Comparison of ENCODE assay signal across 9 cellular contexts in genomic region chr5:16626696-16627264, GRCh38. TPM values are rescaled to one million over a fixed set of nuclear protein-coding genes. Genes with fewer than 3 reads are reported as not detected.
DNase-seq lines count a peak whose midpoint lies in the region; ATAC-seq and TF ChIP-seq lines count a peak whose summit lies in the region.
"Had no signal": no experiment of that assay in that cellular context is flagged by ENCODE, and none has a peak within 500 bp of the region (broad histone marks: within the 10 kb centered on the region; RNA-seq: fewer than 3 reads in every experiment).

No MANE protein-coding gene starts in this region.

- no peak overlapping the region for H3K4me2 ChIP-seq in DND-41 (ENCODE audit: insufficient read depth, low read length)

- H3K27ac ChIP-seq in DND-41 (ENCODE audit: low read length) = no peak overlapping the region
- no peak overlapping the region for H3K27ac ChIP-seq in testis
- H3K27ac ChIP-seq: SK-N-MC had no signal

- H3K9me3 ChIP-seq in DND-41 (ENCODE audit: insufficient read depth, low read length, severe bottlenecking) = no peaks in the 10 kb centered on the region
- H3K9me3 ChIP-seq in testis = no peaks in the 10 kb centered on the region

- H3K9ac ChIP-seq in DND-41 (ENCODE audit: low read depth, low read length) = no peak overlapping the region

- H3K4me1 Mint-ChIP-seq in HFFc6 (ENCODE audit: low read depth) = no peaks in the 10 kb centered on the region

- H3K9me3 Mint-ChIP-seq in HFFc6 = no peaks in the 10 kb centered on the region

- WGBS in testis, 2 donors = 78 to 83% methylated on average over 5 of the region's 5 CpGs

- no peak overlapping the region for H3K27ac Mint-ChIP-seq in HFFc6

- no peak for TF ChIP-seq CTCF in DND-41 (IDR thresholded peaks at IDR 0.05; ENCODE audit: borderline replicate concordance, extremely low read depth, low read length, poor library complexity, severe bottlenecking)
- TF ChIP-seq CTCF in astrocyte of the spinal cord (IDR thresholded peaks at IDR 0.05; ENCODE audit: low read depth, low read length) = no peak
- TF ChIP-seq CTCF in HFFc6 (IDR thresholded peaks at IDR 0.05) = no peak
- no peak for TF ChIP-seq CTCF in testis (IDR thresholded peaks at IDR 0.05)

- no peaks in the 10 kb centered on the region for H4K20me1 ChIP-seq in DND-41 (ENCODE audit: insufficient read depth, low read length)

- H3K27me3 ChIP-seq in DND-41 (ENCODE audit: insufficient read depth, low read length, poor library complexity) = no peaks in the 10 kb centered on the region
- H3K27me3 ChIP-seq in testis = no peaks in the 10 kb centered on the region

- in situ Hi-C loops in astrocyte of the spinal cord (cut with HindIII; ENCODE audit: low sequenced_read_pairs) = no loop called here

- peak; percentile 45 for DNase-seq in DND-41
- DNase-seq in KG1 (lab: John Stamatoyannopoulos, UW) = peak; percentile 51
- peak; percentile 9 for DNase-seq in astrocyte of the spinal cord (ENCODE audit: low read depth, low spot score)
- DNase-seq in amygdala (lab: John Stamatoyannopoulos, UW) = no peak
- DNase-seq in NCI-H2227 treated with DMSO at 0.1 percent for 48 hours (lab: John Stamatoyannopoulos, UW) = no peak
- no peak for DNase-seq in HFFc6
- DNase-seq in testis = no peak

- no peak overlapping the region for H3K4me3 Mint-ChIP-seq in HFFc6

- H3K79me2 ChIP-seq in DND-41 (ENCODE audit: insufficient read depth, low read length) = no peaks in the 10 kb centered on the region

- H3K36me3 Mint-ChIP-seq in HFFc6 (ENCODE audit: low read depth) = no peaks in the 10 kb centered on the region

- intact Hi-C loops in testis (cut with DNase I; ENCODE audit: low total_unique reads) = no loop called here

- H3K4me1 ChIP-seq in DND-41 (ENCODE audit: insufficient read depth, low read length) (no peaks in the 10 kb centered on the region), testis (no peaks in the 10 kb centered on the region)

- no peak overlapping the region for H2AFZ ChIP-seq in DND-41 (ENCODE audit: low read depth, low read length)

- no peak for TF ChIP-seq POLR2A in testis (IDR thresholded peaks at IDR 0.05)

- ATAC-seq in DND-41 (ENCODE audit: insufficient read depth, low read depth) (peak; percentile 95), GM21526 (IDR thresholded peaks at IDR 0.05; ENCODE audit: low FRiP score, unreplicated experiment) (peak; percentile 75)

- H3K27me3 Mint-ChIP-seq in HFFc6 (ENCODE audit: insufficient read depth) = peaks cover 56% of the 10 kb centered on the region

- H3K4me3 ChIP-seq in DND-41 (ENCODE audit: low read depth in 1 of 2, low read length in 2 of 2) (no peak overlapping the region), astrocyte of the spinal cord (ENCODE audit: low read depth, low read length) (no peak overlapping the region), testis (no peak overlapping the region)
- H3K4me3 ChIP-seq: SK-N-MC had no signal

- H3K36me3 ChIP-seq in DND-41 (ENCODE audit: insufficient read depth, low read length) (no peaks in the 10 kb centered on the region), testis (ENCODE audit: low read depth, missing control alignments) (no peaks in the 10 kb centered on the region)

RNA-seq across cellular contexts. Expression of gene RETREG1, which starts 10.0 kb away (rescaled TPM):
- total RNA-seq in HFFc6 (2021; fragmentation: NEBNext Ultra II Directional; extraction: Animal tissue kit (Norgen Biotek cat#: 25700)) = under 1 TPM in 2 of 6 experiments, not detected in 4; 0.09 to 0.14 TPM
- total RNA-seq in testis = 10 to 100 TPM; 24.8 to 55.4 TPM
- 103 TPM for polyA plus RNA-seq in testis (ENCODE audit: insufficient read depth, low read depth, low replicate concordance)

Comparison
In these comparisons a context has a peak if more than half of its experiments do, and no peak if none do; other contexts are left out.
1. DNase-seq: peak in DND-41 (single experiment), KG1 (single experiment) and astrocyte of the spinal cord (single experiment); none in amygdala (0 of 56), NCI-H2227 treated with DMSO at 0.1 percent for 48 hours (single experiment), HFFc6 (single experiment) and testis (single experiment).
2. RNA of gene RETREG1, which starts 10.0 kb away (total RNA-seq): 24.8 to 55.4 TPM in testis; 0.09 to 0.14 TPM in HFFc6; every median in the first group is over 10 times any median in the second.